In genomic region chr1:22969224-22969829, GRCh38 we compare ENCODE assay signal across 10 cellular contexts. TPM values are rescaled to one million over a fixed set of nuclear protein-coding genes. Genes with fewer than 3 reads are reported as not detected.
DNase-seq lines count a peak whose midpoint lies in the region; ATAC-seq and TF ChIP-seq lines count a peak whose summit lies in the region.
"Had no signal": no experiment of that assay in that cellular context is flagged by ENCODE, and none has a peak within 500 bp of the region (broad histone marks: within the 10 kb centered on the region; RNA-seq: fewer than 3 reads in every experiment).

No MANE protein-coding gene starts in this region.

- no peak for TF ChIP-seq CTCF in A673 (conservative IDR thresholded peaks at IDR 0.05; ENCODE audit: low read depth, low read length)
- no peak for TF ChIP-seq CTCF in ovary (IDR thresholded peaks at IDR 0.05)

- no peaks in the 10 kb centered on the region for H3K27me3 ChIP-seq in A673 (replicated peaks; ENCODE audit: insufficient read depth, low read depth, low read length, poor library complexity)
- H3K27me3 ChIP-seq in ovary: no peaks in the 10 kb centered on the region
- H3K27me3 ChIP-seq: BLaER1 had no signal

- POLR2A ChIA-PET in A673 (lab: Charles Lee; ENCODE audit: low non-redundant PET): no interaction called here

- H3K4me3 ChIP-seq in A673 (ENCODE audit: low read depth, low read length, poor library complexity, severe bottlenecking) (no peak overlapping the region), ovary (no peak overlapping the region)
- H3K4me3 ChIP-seq: BLaER1 had no signal

- no peak overlapping the region for H3K27ac ChIP-seq in A673 (ENCODE audit: low read depth, low read length, poor library complexity, severe bottlenecking)
- no peak overlapping the region for H3K27ac ChIP-seq in ovary
- H3K27ac ChIP-seq: BLaER1 had no signal

- CTCF ChIA-PET in A673 (lab: Charles Lee): no interaction called here

- H3K4me1 ChIP-seq in A673 (ENCODE audit: insufficient read depth, low read length, poor library complexity, severe bottlenecking): peaks cover 26% of the 10 kb centered on the region
- H3K4me1 ChIP-seq in ovary (ENCODE audit: insufficient read depth): no peaks in the 10 kb centered on the region
- H3K4me1 ChIP-seq: BLaER1 had no signal

- no peak for TF ChIP-seq POLR2A in ovary (IDR thresholded peaks at IDR 0.05)

- WGBS in ovary, 3 donors: 4 to 6% (median 5%) methylated on average over 6 of the region's 6 CpGs

- H3K36me3 ChIP-seq in A673 (ENCODE audit: insufficient read depth, low read length, poor library complexity, severe bottlenecking): no peaks in the 10 kb centered on the region
- no peaks in the 10 kb centered on the region for H3K36me3 ChIP-seq in ovary
- H3K36me3 ChIP-seq: BLaER1 had no signal

- no peak for TF ChIP-seq EP300 in ovary (IDR thresholded peaks at IDR 0.05)

- intact Hi-C loops in A673 (cut with micrococcal nuclease; ENCODE audit: unreplicated experiment) (no loop called here), ovary (cut with DNase I) (loop anchor here in 1 of 4 donors (10.0 kb wide), 1 partner anchor 265 kb away; no protein-coding TSS in a partner anchor)

- H3K9me3 ChIP-seq in A673 (ENCODE audit: low read depth, low read length, poor library complexity, severe bottlenecking) (peaks cover 5% of the 10 kb centered on the region), ovary (peaks cover 0 to 7% of the 10 kb centered on the region in 2 donors)

- no peak for ATAC-seq in GM21381 (IDR thresholded peaks at IDR 0.05; ENCODE audit: unreplicated experiment)
- ATAC-seq in GM18867 (IDR thresholded peaks at IDR 0.05; ENCODE audit: unreplicated experiment): no peak
- no peak for ATAC-seq in GM21423 (IDR thresholded peaks at IDR 0.05; ENCODE audit: unreplicated experiment)
- ATAC-seq: T-cell had no signal

- no TSS peak for BruUV-seq in A673 (replicated peaks; lab: Mats Ljungman, UMichigan)

- peak; percentile 87 for DNase-seq in A673 (ENCODE audit: low spot score)
- peak; percentile 18 for DNase-seq in LoVo (ENCODE audit: low spot score)
- peak; percentile 66 to 83 for DNase-seq in SHP77 (lab: John Stamatoyannopoulos, UW)
- DNase-seq in glomerular visceral epithelial cell (ENCODE audit: extremely low spot score): peak; percentile 21
- no peak for DNase-seq in ovary
- DNase-seq: T-cell had no signal

RNA-seq across cellular contexts. Expression of gene LACTBL1, which starts 3.3 kb away (rescaled TPM):
- 0.24 TPM in 1 of 2 replicates, not detected in the other for total RNA-seq in A673 (2021)
- total RNA-seq in ovary: not detected
- polyA plus RNA-seq in ovary: not detected
- total RNA-seq: T-cell had no signal

RNA-seq across cellular contexts. Expression of gene TEX46, which starts 46.3 kb away (rescaled TPM):
- not detected in 2 replicates for total RNA-seq in A673 (2021)
- not detected for total RNA-seq in ovary
- polyA plus RNA-seq in ovary: not detected

RNA-seq across cellular contexts. Expression of gene KDM1A, which starts 49.9 kb away (rescaled TPM):
- 201 and 224 TPM in 2 replicates for total RNA-seq in A673 (2021)
- 10 to 100 TPM; 56.1 to 76.1 (median 65.7) TPM for total RNA-seq in ovary
- 10 to 100 TPM; 45.7 to 69.5 TPM for polyA plus RNA-seq in ovary

Comparison
In these comparisons a context has a peak if more than half of its experiments do, and no peak if none do; other contexts are left out.
1. DNase-seq: peak in A673 (single experiment), LoVo (single experiment), SHP77 (2 of 2) and glomerular visceral epithelial cell (single experiment); none in ovary (0 of 5).